Comparison of ENCODE assay signal across 7 cellular contexts in the genomic region with DNA sequence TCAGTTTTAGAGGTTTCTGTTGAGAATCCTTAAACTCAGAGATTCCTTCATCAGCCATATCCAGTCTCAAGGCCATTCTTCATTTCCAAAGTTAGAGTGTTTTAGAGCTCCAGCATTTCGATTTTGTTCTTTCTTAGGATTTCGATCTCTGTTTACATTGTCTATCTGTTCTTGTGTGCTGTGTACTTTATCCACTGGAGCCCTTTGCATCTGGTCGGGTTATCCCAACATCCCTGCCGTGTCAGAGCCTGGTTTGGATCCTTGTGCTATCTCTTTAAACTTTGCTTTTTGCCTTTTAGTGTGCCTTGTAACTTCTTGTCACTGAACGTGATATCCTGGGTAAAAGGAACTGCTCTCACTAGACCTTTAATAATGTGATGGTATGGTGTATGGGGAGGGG.
A peak's percentile ranks its signal among the peaks of the same experiment; 100 is the strongest.
DNase-seq lines count a peak whose midpoint lies in the region; ATAC-seq, FAIRE-seq and TF ChIP-seq lines count a peak whose summit lies in the region.
"Not testable (repeated sequence)": the region's sequence is repeated elsewhere in the genome, so short reads cannot be mapped to it uniquely, and the experiment has no call there.

No MANE protein-coding gene starts in this region.

- H4K20me1 ChIP-seq in GM12878 (ENCODE audit: control insufficient read depth, insufficient read depth); HepG2 (ENCODE audit: insufficient read depth, low read length): not testable (repeated sequence)

- POLR2A ChIA-PET in CD8-positive, alpha-beta memory T cell (lab: Charles Lee); GM12878 (lab: Charles Lee); HepG2 (lab: Yijun Ruan, JAX): not testable (repeated sequence)

- SMC1A ChIA-PET in GM12878 (lab: Charles Lee; ENCODE audit: uncharacterized antibody, unreplicated experiment): not testable (repeated sequence)

- H2AFZ ChIP-seq in GM12878 (ENCODE audit: control insufficient read depth, low read depth, low read length); HepG2 (ENCODE audit: low read length): not testable (repeated sequence)

- not testable (repeated sequence) for H3K27me3 ChIP-seq in CD8-positive, alpha-beta memory T cell (ENCODE audit: insufficient read depth, low read length, poor library complexity, severe bottlenecking); GM12878 (replicated peaks in 1 of 2; ENCODE audit: control insufficient read depth in 2 of 2, insufficient read depth in 2 of 2, low read length in 1 of 2); HepG2 (ENCODE audit: control insufficient read depth in 1 of 2, insufficient read depth in 2 of 2, low read length in 2 of 2)

- intact Hi-C loops in GM12878 (cut with micrococcal nuclease; ENCODE audit: unreplicated experiment): loop anchor here (2.0 kb wide), 1 partner anchor 175 kb away; no protein-coding TSS in a partner anchor
- intact Hi-C loops in HepG2 (cut with micrococcal nuclease; ENCODE audit: unreplicated experiment): not testable (repeated sequence)

- whole genome bisulfite sequencing in GM12878 (ENCODE audit: insufficient coverage, insufficient replicate concordance, low lambda C conversion rate, missing lambda C conversion rate): 82% methylated on average over 5 of the region's 5 CpGs
- 7% methylated on average over 5 of the region's 5 CpGs for whole genome bisulfite sequencing in HepG2 (ENCODE audit: low lambda C conversion rate)

- not testable (repeated sequence) for H3K9me3 ChIP-seq in CD8-positive, alpha-beta memory T cell (ENCODE audit: low read length); KOPT-K1 (ENCODE audit: insufficient read depth, low read length, poor library complexity, severe bottlenecking); GM12878 (replicated peaks; ENCODE audit: control insufficient read depth, insufficient read depth, low read length); HepG2 (ENCODE audit: low read length)

- BruUV-seq in GM12878 (replicated peaks; lab: Mats Ljungman, UMichigan); HepG2 (replicated peaks; lab: Mats Ljungman, UMichigan): not testable (repeated sequence)

- TF ChIP-seq POLR2A in GM12878 (IDR thresholded peaks at IDR 0.05; ENCODE audit: low read depth, low read length); HepG2 (IDR thresholded peaks at IDR 0.05; ENCODE audit: insufficient read depth in 1 of 2, low read depth in 2 of 2, low read length in 2 of 2): not testable (repeated sequence)

- DNase-seq in CD8-positive, alpha-beta memory T cell; activated T-cell treated with anti-CD3 and anti-CD28 coated beads, Interleukin-2, amount 50 U/mL, for 24 hours; GM12878 (ENCODE audit: low read depth, low spot score); HepG2 (ENCODE audit: low spot score); osteocyte (ENCODE audit: extremely low spot score, unreplicated experiment): not testable (repeated sequence)

- peak; percentile 7 for FAIRE-seq in GM12878 (lab: Jason Lieb, UNC)
- not testable (repeated sequence) for FAIRE-seq in HepG2 (lab: Jason Lieb, UNC)

- peak overlapping the region; percentile 79 for H3K4me2 ChIP-seq in GM12878 (ENCODE audit: control insufficient read depth, insufficient read depth)
- peak overlapping the region; percentile 63; the same call in 1 of the 2 replicates for H3K4me2 ChIP-seq in HepG2 (ENCODE audit: low read depth, low read length)

- not testable (repeated sequence) for H3K36me3 ChIP-seq in CD8-positive, alpha-beta memory T cell (ENCODE audit: insufficient read depth, low read length); KOPT-K1 (ENCODE audit: insufficient read depth, low read length); GM12878 (ENCODE audit: control insufficient read depth in 2 of 2, insufficient read depth in 2 of 2, low read length in 1 of 2); HepG2 (replicated peaks in 1 of 2; ENCODE audit: control insufficient read depth in 1 of 2, insufficient read depth in 2 of 2, low read length in 2 of 2)

- not testable (repeated sequence) for TF ChIP-seq EP300 in GM12878 (IDR thresholded peaks at IDR 0.05; ENCODE audit: borderline replicate concordance in 1 of 2, control insufficient read depth in 1 of 2, low read depth in 2 of 2, low read length in 2 of 2); HepG2 (IDR thresholded peaks at IDR 0.05; ENCODE audit: low read depth in 2 of 2, low read length in 2 of 2); HepG2 (CRISPR knock-in tag; IDR thresholded peaks at IDR 0.05; ENCODE audit: borderline replicate concordance)

- not testable (repeated sequence) for H3K27me3 Mint-ChIP-seq in CD8-positive, alpha-beta memory T cell; T-helper 1 cell treated with Interleukin-12 subunit alpha and Interleukin-12 subunit beta and Interleukin-4 antibody, amounts not matched to agents 30 μg/mL and 1 μg/mL, for 36 hours (ENCODE audit: low read depth); activated T-cell treated with anti-CD3 and anti-CD28 coated beads, Interleukin-2, amount 50 U/mL, for 24 hours; osteocyte (ENCODE audit: unreplicated experiment)

- not testable (repeated sequence) for H3K79me2 ChIP-seq in GM12878 (ENCODE audit: control insufficient read depth, insufficient read depth, low read length); HepG2 (ENCODE audit: insufficient read depth, low read length)

- CTCF ChIA-PET in CD8-positive, alpha-beta memory T cell (lab: Charles Lee); GM12878 (lab: Yijun Ruan, JAX); HepG2 (lab: Yijun Ruan, JAX; ENCODE audit: low intra/inter-chr PET ratio, low total read pairs): not testable (repeated sequence)

- H3K9me3 Mint-ChIP-seq in CD8-positive, alpha-beta memory T cell; T-helper 1 cell treated with Interleukin-12 subunit alpha and Interleukin-12 subunit beta and Interleukin-4 antibody, amounts not matched to agents 30 μg/mL and 1 μg/mL, for 36 hours; activated T-cell treated with anti-CD3 and anti-CD28 coated beads, Interleukin-2, amount 50 U/mL, for 24 hours; osteocyte (ENCODE audit: unreplicated experiment): not testable (repeated sequence)

- peak overlapping the region; percentile 87 to 99 (median 98) for H3K27ac Mint-ChIP-seq in CD8-positive, alpha-beta memory T cell
- peak overlapping the region; percentile 3 for H3K27ac Mint-ChIP-seq in T-helper 1 cell treated with Interleukin-12 subunit alpha and Interleukin-12 subunit beta and Interleukin-4 antibody, amounts not matched to agents 30 μg/mL and 1 μg/mL, for 36 hours
- peak overlapping the region; percentile 97 for H3K27ac Mint-ChIP-seq in activated T-cell treated with anti-CD3 and anti-CD28 coated beads, Interleukin-2, amount 50 U/mL, for 24 hours
- H3K27ac Mint-ChIP-seq in osteocyte (ENCODE audit: unreplicated experiment): peak overlapping the region; percentile 55

- not testable (repeated sequence) for H3K4me3 ChIP-seq in CD8-positive, alpha-beta memory T cell (ENCODE audit: low read length); GM12878; HepG2 (replicated peaks in 1 of 3; ENCODE audit: insufficient read depth in 1 of 3, low read depth in 2 of 3, low read length in 3 of 3)

- not testable (repeated sequence) for H3K27ac ChIP-seq in CD8-positive, alpha-beta memory T cell (ENCODE audit: low read depth, low read length)
- H3K27ac ChIP-seq in KOPT-K1 (ENCODE audit: low read depth, low read length, poor library complexity, severe bottlenecking): peak overlapping the region; percentile 41
- peak overlapping the region; percentile 84 for H3K27ac ChIP-seq in GM12878 (ENCODE audit: control insufficient read depth, insufficient read depth)
- peak overlapping the region; percentile 63 for H3K27ac ChIP-seq in HepG2 (ENCODE audit: extremely low read length, insufficient read depth, low read length)

- RAD21 ChIA-PET in GM12878 (lab: Charles Lee; ENCODE audit: unreplicated experiment): interaction anchor here (0.6 kb wide), 1 partner anchor 87 kb away, joined by 3 read pairs; no protein-coding TSS in a partner anchor

- peaks cover 26 to 35% (median 28%) of the 10 kb centered on the region in 3 donors for H3K4me1 Mint-ChIP-seq in CD8-positive, alpha-beta memory T cell
- H3K4me1 Mint-ChIP-seq in T-helper 1 cell treated with Interleukin-12 subunit alpha and Interleukin-12 subunit beta and Interleukin-4 antibody, amounts not matched to agents 30 μg/mL and 1 μg/mL, for 36 hours (ENCODE audit: low read depth): peaks cover 13% of the 10 kb centered on the region
- H3K4me1 Mint-ChIP-seq in activated T-cell treated with anti-CD3 and anti-CD28 coated beads, Interleukin-2, amount 50 U/mL, for 24 hours (ENCODE audit: low read depth): peaks cover 38% of the 10 kb centered on the region
- H3K4me1 Mint-ChIP-seq in osteocyte (ENCODE audit: unreplicated experiment): peaks cover 36% of the 10 kb centered on the region

- peak overlapping the region in 6 of 7 donors; percentile 6 to 87 (median 66) for H3K4me3 Mint-ChIP-seq in CD8-positive, alpha-beta memory T cell
- H3K4me3 Mint-ChIP-seq in T-helper 1 cell treated with Interleukin-12 subunit alpha and Interleukin-12 subunit beta and Interleukin-4 antibody, amounts not matched to agents 30 μg/mL and 1 μg/mL, for 36 hours; osteocyte (ENCODE audit: unreplicated experiment): not testable (repeated sequence)
- peak overlapping the region; percentile 65 for H3K4me3 Mint-ChIP-seq in activated T-cell treated with anti-CD3 and anti-CD28 coated beads, Interleukin-2, amount 50 U/mL, for 24 hours

- in situ Hi-C loops in GM12878 (cut with MboI); HepG2 (cut with HindIII; ENCODE audit: extremely low pct_ligation_motif_present, low pct_unique_long_range_greater_than_20kb): not testable (repeated sequence)

- peaks cover 26% of the 10 kb centered on the region for H3K4me1 ChIP-seq in CD8-positive, alpha-beta memory T cell (ENCODE audit: insufficient read depth, low read length)
- not testable (repeated sequence) for H3K4me1 ChIP-seq in GM12878 (ENCODE audit: control insufficient read depth, insufficient read depth, low read length)
- H3K4me1 ChIP-seq in HepG2 (ENCODE audit: insufficient read depth, low read length): peaks cover 36% of the 10 kb centered on the region

- TF ChIP-seq RAD21 in GM12878 (IDR thresholded peaks at IDR 0.05; ENCODE audit: insufficient read depth, low read depth, low read length); HepG2 (CRISPR knock-in tag; IDR thresholded peaks at IDR 0.05): not testable (repeated sequence)

- H3K9ac ChIP-seq in GM12878 (ENCODE audit: control insufficient read depth, insufficient read depth, low read length): peak overlapping the region; percentile 67
- H3K9ac ChIP-seq in HepG2 (ENCODE audit: insufficient read depth, low read depth, low read length): not testable (repeated sequence)

- peaks cover 4 to 27% (median 6%) of the 10 kb centered on the region in 3 donors for H3K36me3 Mint-ChIP-seq in CD8-positive, alpha-beta memory T cell
- H3K36me3 Mint-ChIP-seq in T-helper 1 cell treated with Interleukin-12 subunit alpha and Interleukin-12 subunit beta and Interleukin-4 antibody, amounts not matched to agents 30 μg/mL and 1 μg/mL, for 36 hours (ENCODE audit: low read depth); osteocyte (ENCODE audit: unreplicated experiment): not testable (repeated sequence)
- H3K36me3 Mint-ChIP-seq in activated T-cell treated with anti-CD3 and anti-CD28 coated beads, Interleukin-2, amount 50 U/mL, for 24 hours (ENCODE audit: low read depth): peaks cover 43% of the 10 kb centered on the region

- not testable (repeated sequence) for TF ChIP-seq CTCF in GM12878 (IDR thresholded peaks at IDR 0.05 in 2 of 3, conservative IDR thresholded peaks at IDR 0.05 in 1 of 3; ENCODE audit: control insufficient read depth in 2 of 3, extremely low read depth in 1 of 3, insufficient read depth in 1 of 3, low read depth in 3 of 3, low read length in 3 of 3); HepG2 (CRISPR knock-in tag; IDR thresholded peaks at IDR 0.05); osteocyte (IDR thresholded peaks at IDR 0.05)

- ATAC-seq in GM12878: not testable (repeated sequence)
- peak; percentile 45 for ATAC-seq in HepG2

Comparison
In these comparisons a context has a peak if more than half of its experiments do, and no peak if none do; other contexts are left out.
1. H3K27ac Mint-ChIP-seq: peak in every context shown above with its lines; median percentile 98 in CD8-positive, alpha-beta memory T cell; 97 in activated T-cell treated with anti-CD3 and anti-CD28 coated beads, Interleukin-2, amount 50 U/mL, for 24 hours; 55 in osteocyte; 3 in T-helper 1 cell treated with Interleukin-12 subunit alpha and Interleukin-12 subunit beta and Interleukin-4 antibody, amounts not matched to agents 30 μg/mL and 1 μg/mL, for 36 hours.